In the genomic region with DNA sequence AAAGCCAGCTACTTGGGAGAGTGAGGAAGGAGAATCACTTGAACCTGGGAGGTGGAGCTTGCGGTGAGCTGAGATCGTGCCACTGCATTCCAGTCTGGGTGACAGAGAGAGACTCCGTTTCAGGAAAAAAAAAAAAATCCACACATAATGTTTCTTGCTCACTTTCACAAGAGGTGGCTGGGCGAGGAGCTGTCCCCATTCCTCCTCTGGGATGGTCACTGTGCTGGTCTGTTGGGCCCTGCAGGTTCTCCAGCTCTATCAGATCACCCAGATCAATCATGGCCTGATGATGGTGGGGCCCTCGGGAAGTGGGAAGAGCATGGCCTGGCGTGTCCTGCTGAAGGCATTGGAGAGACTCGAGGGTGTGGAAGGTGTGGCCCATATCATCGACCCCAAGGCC, we compare ENCODE assay signal across 24 cellular contexts.
"Had no signal": no experiment of that assay in that cellular context is flagged by ENCODE, and none has a peak within 500 bp of the region (broad histone marks: within the 10 kb centered on the region; RNA-seq: fewer than 3 reads in every experiment).

No MANE protein-coding gene starts in this region.

- H3K9me3 ChIP-seq: colonic mucosa, esophagus muscularis mucosa, gastrocnemius medialis had no signal

- H3K4me1 ChIP-seq: colonic mucosa, esophagus muscularis mucosa, foreskin keratinocyte, gastrocnemius medialis had no signal

- H3K27me3 ChIP-seq: brain microvascular endothelial cell, colonic mucosa, esophagus muscularis mucosa, foreskin keratinocyte, gastrocnemius medialis had no signal

- H3K27ac Mint-ChIP-seq: activated CD4-positive, alpha-beta memory T cell treated with anti-CD3 and anti-CD28 coated beads, Interleukin-2, amount 10 ng/mL, durations not matched to agents 7 days and 5 days; activated CD4-positive, alpha-beta T cell treated with anti-CD3 and anti-CD28 coated beads, Interleukin-2, amount 10 ng/mL, durations not matched to agents 7 days and 5 days; activated naive CD4-positive, alpha-beta T cell treated with anti-CD3 and anti-CD28 coated beads, Interleukin-2, amount 10 ng/mL, durations not matched to agents 7 days and 5 days; activated naive CD8-positive, alpha-beta T cell treated with anti-CD3 and anti-CD28 coated beads, Interleukin-2, amount 10 ng/mL, durations not matched to agents 7 days and 5 days; activated T-cell treated with anti-CD3 and anti-CD28 coated beads, Interleukin-2, amount 50 U/mL, for 24 hours; activated T-cell treated with anti-CD3 and anti-CD28 coated beads, Interleukin-2, amount 50 U/mL, for 72 hours had no signal

- H3K27ac ChIP-seq: brain microvascular endothelial cell, colonic mucosa, esophagus muscularis mucosa, foreskin keratinocyte, gastrocnemius medialis had no signal

- DNase-seq: activated CD4-positive, alpha-beta memory T cell treated with anti-CD3 and anti-CD28 coated beads, Interleukin-2, amount 10 ng/mL, durations not matched to agents 7 days and 5 days; activated CD4-positive, alpha-beta T cell treated with anti-CD3 and anti-CD28 coated beads for 1 hour; activated CD4-positive, alpha-beta T cell treated with anti-CD3 and anti-CD28 coated beads for 4 hours; activated CD4-positive, alpha-beta T cell treated with anti-CD3 and anti-CD28 coated beads, Interleukin-2, amount 10 ng/mL, durations not matched to agents 7 days and 5 days; activated CD4-positive, alpha-beta T cell treated with anti-CD3 and anti-CD28 coated beads, Interleukin-2, amount 50 U/mL, for 4 hours; activated CD8-positive, alpha-beta memory T cell treated with anti-CD3 and anti-CD28 coated beads, Interleukin-2, amount 50 U/mL, for 48 hours; activated gamma-delta T cell; activated naive CD4-positive, alpha-beta T cell; activated naive CD4-positive, alpha-beta T cell treated with anti-CD3 and anti-CD28 coated beads, Interleukin-2, amount 10 ng/mL, durations not matched to agents 7 days and 5 days; activated naive CD8-positive, alpha-beta T cell treated with anti-CD3 and anti-CD28 coated beads, Interleukin-2, amount 10 ng/mL, durations not matched to agents 7 days and 5 days; activated T-cell treated with anti-CD3 and anti-CD28 coated beads for 4 hours; activated T-cell treated with anti-CD3 and anti-CD28 coated beads, Interleukin-2, amount 50 U/mL, for 24 hours; activated T-cell treated with anti-CD3 and anti-CD28 coated beads, Interleukin-2, amount 50 U/mL, for 72 hours; anterior cingulate cortex; brain microvascular endothelial cell; colonic mucosa; effector CD8-positive, alpha-beta T cell; erythroblast; foreskin keratinocyte; gastrocnemius medialis; T-helper 2 cell had no signal

- H3K4me3 Mint-ChIP-seq: activated CD4-positive, alpha-beta memory T cell treated with anti-CD3 and anti-CD28 coated beads, Interleukin-2, amount 10 ng/mL, durations not matched to agents 7 days and 5 days; activated CD4-positive, alpha-beta T cell treated with anti-CD3 and anti-CD28 coated beads, Interleukin-2, amount 10 ng/mL, durations not matched to agents 7 days and 5 days; activated naive CD4-positive, alpha-beta T cell treated with anti-CD3 and anti-CD28 coated beads, Interleukin-2, amount 10 ng/mL, durations not matched to agents 7 days and 5 days; activated naive CD8-positive, alpha-beta T cell treated with anti-CD3 and anti-CD28 coated beads, Interleukin-2, amount 10 ng/mL, durations not matched to agents 7 days and 5 days; activated T-cell treated with anti-CD3 and anti-CD28 coated beads, Interleukin-2, amount 50 U/mL, for 24 hours; activated T-cell treated with anti-CD3 and anti-CD28 coated beads, Interleukin-2, amount 50 U/mL, for 72 hours; central memory CD8-positive, alpha-beta T cell had no signal

- H3K9me3 Mint-ChIP-seq: activated CD4-positive, alpha-beta memory T cell treated with anti-CD3 and anti-CD28 coated beads, Interleukin-2, amount 10 ng/mL, durations not matched to agents 7 days and 5 days; activated CD4-positive, alpha-beta T cell treated with anti-CD3 and anti-CD28 coated beads, Interleukin-2, amount 10 ng/mL, durations not matched to agents 7 days and 5 days; activated naive CD4-positive, alpha-beta T cell treated with anti-CD3 and anti-CD28 coated beads, Interleukin-2, amount 10 ng/mL, durations not matched to agents 7 days and 5 days; activated naive CD4-positive, alpha-beta T cell treated with anti-CD3 and anti-CD28 coated beads, Interleukin-2, amount 50 U/mL, for 72 hours; activated naive CD8-positive, alpha-beta T cell treated with anti-CD3 and anti-CD28 coated beads, Interleukin-2, amount 10 ng/mL, durations not matched to agents 7 days and 5 days; activated T-cell treated with anti-CD3 and anti-CD28 coated beads, Interleukin-2, amount 50 U/mL, for 24 hours; activated T-cell treated with anti-CD3 and anti-CD28 coated beads, Interleukin-2, amount 50 U/mL, for 72 hours; central memory CD8-positive, alpha-beta T cell had no signal

- H3K4me1 Mint-ChIP-seq: activated CD4-positive, alpha-beta memory T cell treated with anti-CD3 and anti-CD28 coated beads, Interleukin-2, amount 10 ng/mL, durations not matched to agents 7 days and 5 days; activated CD4-positive, alpha-beta T cell treated with anti-CD3 and anti-CD28 coated beads, Interleukin-2, amount 10 ng/mL, durations not matched to agents 7 days and 5 days; activated naive CD4-positive, alpha-beta T cell treated with anti-CD3 and anti-CD28 coated beads, Interleukin-2, amount 10 ng/mL, durations not matched to agents 7 days and 5 days; activated naive CD8-positive, alpha-beta T cell treated with anti-CD3 and anti-CD28 coated beads, Interleukin-2, amount 10 ng/mL, durations not matched to agents 7 days and 5 days had no signal

- H3K27me3 Mint-ChIP-seq: activated CD4-positive, alpha-beta memory T cell treated with anti-CD3 and anti-CD28 coated beads, Interleukin-2, amount 10 ng/mL, durations not matched to agents 7 days and 5 days; activated CD4-positive, alpha-beta T cell treated with anti-CD3 and anti-CD28 coated beads, Interleukin-2, amount 10 ng/mL, durations not matched to agents 7 days and 5 days; activated naive CD4-positive, alpha-beta T cell treated with anti-CD3 and anti-CD28 coated beads, Interleukin-2, amount 10 ng/mL, durations not matched to agents 7 days and 5 days; activated naive CD8-positive, alpha-beta T cell treated with anti-CD3 and anti-CD28 coated beads, Interleukin-2, amount 10 ng/mL, durations not matched to agents 7 days and 5 days; activated T-cell treated with anti-CD3 and anti-CD28 coated beads, Interleukin-2, amount 50 U/mL, for 24 hours; central memory CD8-positive, alpha-beta T cell had no signal

- H3K4me3 ChIP-seq: colonic mucosa, esophagus muscularis mucosa, gastrocnemius medialis had no signal
